ENCODE assay signal across 8 cellular contexts in the genomic region with DNA sequence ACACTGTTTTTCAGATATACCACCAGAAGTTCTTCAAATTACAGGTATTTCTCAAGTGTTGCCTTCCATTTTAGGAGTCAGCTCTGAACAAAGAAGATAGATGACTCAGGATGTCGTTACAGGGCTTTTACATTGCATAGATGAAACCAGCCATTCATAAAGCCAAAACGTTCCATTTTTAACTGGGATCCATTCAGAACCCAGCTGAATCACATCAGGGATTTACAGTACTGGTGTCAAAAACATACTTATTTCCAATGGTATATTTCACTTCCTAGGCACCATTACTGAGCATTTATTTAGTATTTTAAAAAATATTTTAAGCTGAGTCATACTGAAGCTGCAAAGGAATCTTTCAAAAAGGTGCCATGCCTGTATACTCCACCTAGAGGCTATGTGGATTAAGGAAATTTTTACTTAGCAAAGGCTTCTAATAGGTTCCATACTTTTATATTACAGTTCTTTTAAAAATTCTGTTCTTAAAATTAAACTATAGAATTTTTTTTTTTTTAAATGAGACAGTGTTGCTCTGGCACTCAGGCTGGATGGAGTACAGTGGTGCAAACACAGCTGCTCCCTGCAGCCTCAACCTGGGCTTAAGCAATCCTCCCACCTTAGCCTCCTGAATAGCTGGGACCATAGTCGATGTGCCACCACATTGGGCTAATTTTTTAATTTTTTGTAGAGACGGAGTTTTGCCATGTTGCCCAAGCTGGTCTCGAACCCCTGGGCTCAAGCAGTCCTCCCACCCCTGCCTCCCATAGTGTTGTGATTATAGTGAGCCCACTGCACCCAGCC. TPM values are rescaled to one million over a fixed set of nuclear protein-coding genes. Genes with fewer than 3 reads are reported as not detected.
A peak's percentile ranks its signal among the peaks of the same experiment; 100 is the strongest.
DNase-seq lines count a peak whose midpoint lies in the region; ATAC-seq and TF ChIP-seq lines count a peak whose summit lies in the region.

No MANE protein-coding gene starts in this region.

- H3K4me3 ChIP-seq in left ventricle myocardium inferior (peak overlapping the region; percentile 95), HCT116 (replicated peaks in 1 of 2; ENCODE audit: low read depth in 1 of 2, low read length in 2 of 2) (peak overlapping the region; percentile 56 to 93), iPS-15b (ENCODE audit: low read depth, low read length) (peak overlapping the region; percentile 83)

- no peaks in the 10 kb centered on the region for H3K27me3 ChIP-seq in left ventricle myocardium inferior (ENCODE audit: low read depth)
- no peaks in the 10 kb centered on the region for H3K27me3 ChIP-seq in HCT116 (ENCODE audit: insufficient read depth, low read length)
- no peaks in the 10 kb centered on the region for H3K27me3 ChIP-seq in iPS-15b (ENCODE audit: control insufficient read depth, insufficient read depth, low read length)

- no peak overlapping the region for H2AFZ ChIP-seq in HCT116 (ENCODE audit: low read depth, low read length, poor library complexity, severe bottlenecking)

- no peaks in the 10 kb centered on the region for H3K9me2 ChIP-seq in HCT116 (ENCODE audit: insufficient read depth)

- H3K79me2 ChIP-seq in HCT116 (ENCODE audit: insufficient read depth, low read length): peaks cover 83% of the 10 kb centered on the region

- ATAC-seq in Right ventricle myocardium inferior (no peak), HCT116 (no peak), WTC11 (no peak), sciatic nerve (no peak)

- no peaks in the 10 kb centered on the region for H3K9me3 Mint-ChIP-seq in WTC11

- RAD21 ChIA-PET in HCT116 (lab: Charles Lee; ENCODE audit: low non-redundant PET in 1 of 2, low total read pairs in 2 of 2, uncharacterized antibody in 2 of 2, unreplicated experiment in 2 of 2): no interaction called here

- H3K36me3 ChIP-seq in left ventricle myocardium inferior (peaks cover 12% of the 10 kb centered on the region), HCT116 (ENCODE audit: control insufficient read depth in 1 of 2, insufficient read depth in 2 of 2, low read length in 2 of 2) (peaks cover 7 to 11% of the 10 kb centered on the region in 2 experiments; a peak in 2 of 4 replicates), iPS-15b (ENCODE audit: control insufficient read depth, insufficient read depth, low read length) (no peaks in the 10 kb centered on the region)

- POLR2A ChIA-PET in HCT116 (lab: Charles Lee): interaction anchor here (0.7 to 1.1 kb wide), 3 partner anchors 14 to 228 kb away, joined by 3 to 4 read pairs (median 3); no protein-coding TSS in a partner anchor
- POLR2A ChIA-PET in WTC11 (lab: Charles Lee): no interaction called here

- H3K4me1 ChIP-seq in left ventricle myocardium inferior: peaks cover 88% of the 10 kb centered on the region
- H3K4me1 ChIP-seq in HCT116 (ENCODE audit: control insufficient read depth in 1 of 2, insufficient read depth in 2 of 2, low read length in 2 of 2): peaks cover 12 to 21% of the 10 kb centered on the region in 2 experiments
- H3K4me1 ChIP-seq in iPS-15b (ENCODE audit: control insufficient read depth, insufficient read depth, low read length): no peaks in the 10 kb centered on the region

- no TSS peak for BruUV-seq in HCT116 (replicated peaks; lab: Mats Ljungman, UMichigan)

- H3K36me3 Mint-ChIP-seq in WTC11: peaks cover 26% of the 10 kb centered on the region

- H3K4me1 Mint-ChIP-seq in WTC11: peaks cover 56% of the 10 kb centered on the region

- H3K27ac Mint-ChIP-seq in WTC11: peak overlapping the region; percentile 88; the same call in 1 of the 2 replicates

- DNase-seq in left ventricle myocardium inferior (no peak), Right ventricle myocardium inferior (ENCODE audit: missing footprints) (no peak), HCT116 (ENCODE audit: low read depth, low spot score) (peak; percentile 69), NCI-H1694 (lab: John Stamatoyannopoulos, UW) (peak; percentile 26), WTC11 (ENCODE audit: low spot score) (no peak), sciatic nerve (ENCODE audit: low spot score) (no peak), activated gamma-delta T cell treated with Interleukin-2 at 50 U/mL for 16 hours (no peak)

- H3K9me3 ChIP-seq in left ventricle myocardium inferior (replicated peaks) (no peaks in the 10 kb centered on the region), HCT116 (ENCODE audit: control insufficient read depth in 1 of 2, insufficient read depth in 1 of 2, low read depth in 1 of 2, low read length in 2 of 2) (no peaks in the 10 kb centered on the region), iPS-15b (ENCODE audit: control insufficient read depth, insufficient read depth, low read length) (no peaks in the 10 kb centered on the region)

- no peaks in the 10 kb centered on the region for H4K20me1 ChIP-seq in HCT116 (ENCODE audit: insufficient read depth)

- TF ChIP-seq POLR2A in HCT116 (IDR thresholded peaks at IDR 0.05; ENCODE audit: borderline replicate concordance, extremely low read depth, insufficient read depth, insufficient read length): no peak

- CTCF ChIA-PET in HCT116 (lab: Charles Lee) (interaction anchor here (0.8 to 2.2 kb wide), 4 partner anchors 13 to 214 kb away, joined by 3 to 9 read pairs (median 5); no protein-coding TSS in a partner anchor), WTC11 (lab: Charles Lee) (interaction anchor here (0.6 to 3.1 kb wide), 7 partner anchors 14 to 417 kb away, joined by 3 to 13 read pairs (median 5); no protein-coding TSS in a partner anchor)

- intact Hi-C loops in left ventricle myocardium inferior (cut with micrococcal nuclease) (no loop called here), Right ventricle myocardium inferior (cut with DNase I) (loop anchor here (10.0 kb wide), 1 partner anchor 242 kb away; a partner anchor contains a TSS), HCT116 (cut with micrococcal nuclease) (loop anchor here (10.0 kb wide), 2 partner anchors 242 to 332 kb away; a partner anchor contains a TSS), sciatic nerve (cut with DNase I) (no loop called here)

- peak overlapping the region; percentile 76 for H3K4me2 ChIP-seq in HCT116 (ENCODE audit: low read length)

- peak overlapping the region; percentile 67 for H3K4me3 Mint-ChIP-seq in WTC11

- H3K27me3 Mint-ChIP-seq in WTC11 (ENCODE audit: low read depth): no peaks in the 10 kb centered on the region

- H3K9ac ChIP-seq in HCT116 (ENCODE audit: low read length) (peak overlapping the region; percentile 87), iPS-15b (ENCODE audit: low read depth, low read length) (peak overlapping the region; percentile 38)

- TF ChIP-seq CTCF in left ventricle myocardium inferior (IDR thresholded peaks at IDR 0.05; ENCODE audit: borderline replicate concordance) (peak; percentile 42), HCT116 (IDR thresholded peaks at IDR 0.05 in 2 of 3, conservative IDR thresholded peaks at IDR 0.05 in 1 of 3; ENCODE audit: borderline replicate concordance in 1 of 3, insufficient read depth in 1 of 3, low read depth in 2 of 3, low read length in 2 of 3) (peak; percentile 28 to 45 (median 44); a peak in 3 of 6 replicates), WTC11 (IDR thresholded peaks at IDR 0.05) (no peak)

- H3K27ac ChIP-seq in left ventricle myocardium inferior (replicated peaks) (peak overlapping the region; percentile 94), HCT116 (ENCODE audit: low read depth, low read length) (peak overlapping the region; percentile 85)

- 0 out of 2 replicates have a peak, but pooled peaks have one; percentile 17 for TF ChIP-seq RAD21 in HCT116 (IDR thresholded peaks at IDR 0.05; ENCODE audit: low read depth)

TF ChIP-seq in WTC11, 78 proteins besides CTCF, POLR2A, EP300 and RAD21 (continues in another document):
- TF ChIP-seq IRF2 (CRISPR knock-in tag; IDR thresholded peaks at IDR 0.05; ENCODE audit: borderline replicate concordance, low read depth) (no peak), CREB1 (CRISPR knock-in tag; IDR thresholded peaks at IDR 0.05) (no peak), ESRRA (CRISPR knock-in tag; IDR thresholded peaks at IDR 0.05; ENCODE audit: borderline replicate concordance) (no peak), ZNF138 (CRISPR knock-in tag; conservative IDR thresholded peaks at IDR 0.05) (no peak), OVOL2 (CRISPR knock-in tag; IDR thresholded peaks at IDR 0.05; ENCODE audit: borderline replicate concordance) (no peak)
- TF ChIP-seq, protein P1, sequence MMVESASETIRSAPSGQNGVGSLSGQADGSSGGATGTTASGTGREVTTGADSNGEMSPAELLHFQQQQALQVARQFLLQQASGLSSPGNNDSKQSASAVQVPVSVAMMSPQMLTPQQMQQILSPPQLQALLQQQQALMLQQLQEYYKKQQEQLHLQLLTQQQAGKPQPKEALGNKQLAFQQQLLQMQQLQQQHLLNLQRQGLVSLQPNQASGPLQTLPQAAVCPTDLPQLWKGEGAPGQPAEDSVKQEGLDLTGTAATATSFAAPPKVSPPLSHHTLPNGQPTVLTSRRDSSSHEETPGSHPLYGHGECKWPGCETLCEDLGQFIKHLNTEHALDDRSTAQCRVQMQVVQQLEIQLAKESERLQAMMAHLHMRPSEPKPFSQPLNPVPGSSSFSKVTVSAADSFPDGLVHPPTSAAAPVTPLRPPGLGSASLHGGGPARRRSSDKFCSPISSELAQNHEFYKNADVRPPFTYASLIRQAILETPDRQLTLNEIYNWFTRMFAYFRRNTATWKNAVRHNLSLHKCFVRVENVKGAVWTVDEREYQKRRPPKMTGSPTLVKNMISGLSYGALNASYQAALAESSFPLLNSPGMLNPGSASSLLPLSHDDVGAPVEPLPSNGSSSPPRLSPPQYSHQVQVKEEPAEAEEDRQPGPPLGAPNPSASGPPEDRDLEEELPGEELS (CRISPR knock-in tag; IDR thresholded peaks at IDR 0.05): no peak
- TF ChIP-seq, protein P2, sequence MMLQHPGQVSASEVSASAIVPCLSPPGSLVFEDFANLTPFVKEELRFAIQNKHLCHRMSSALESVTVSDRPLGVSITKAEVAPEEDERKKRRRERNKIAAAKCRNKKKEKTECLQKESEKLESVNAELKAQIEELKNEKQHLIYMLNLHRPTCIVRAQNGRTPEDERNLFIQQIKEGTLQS (CRISPR knock-in tag; conservative IDR thresholded peaks at IDR 0.05): no peak

RNA-seq across cellular contexts. Expression of a gene that starts 2.6 kb away (rescaled TPM):
- total RNA-seq in left ventricle myocardium inferior (27.6 TPM), Right ventricle myocardium inferior (21.7 TPM), HCT116 (2021; ENCODE audit: unreplicated experiment) (23.3 TPM), WTC11 (2021) (30.9 to 36.7 TPM (median 32.0 TPM) in 3 replicates), sciatic nerve (15.9 TPM)
- polyA plus RNA-seq in HCT116 (2012): 6.2 and 9.7 TPM in 2 replicates

RNA-seq across cellular contexts. Expression of a gene that starts 38.4 kb away (rescaled TPM):
- total RNA-seq in left ventricle myocardium inferior (5.5 TPM), Right ventricle myocardium inferior (4.5 TPM), HCT116 (2021; ENCODE audit: unreplicated experiment) (13.6 TPM), WTC11 (2021) (11.2 to 14.9 TPM (median 12.3 TPM) in 3 replicates), sciatic nerve (20.9 TPM)
- 6.5 TPM in 2 replicates for polyA plus RNA-seq in HCT116 (2012)

Comparison
In these comparisons a context has a peak if more than half of its experiments do, and no peak if none do; other contexts are left out.
1. intact Hi-C loops: an anchor here in Right ventricle myocardium inferior (10.0 kb wide) and HCT116 (10.0 kb wide); none called in left ventricle myocardium inferior and sciatic nerve.
2. DNase-seq: peak in HCT116 (single experiment) and NCI-H1694 (single experiment); none in left ventricle myocardium inferior (single experiment), Right ventricle myocardium inferior (single experiment), WTC11 (single experiment), sciatic nerve (single experiment) and activated gamma-delta T cell treated with Interleukin-2 at 50 U/mL for 16 hours (single experiment).
3. Peak in every context shown above with its lines, with median percentiles within 50 percentile points of each other: H3K4me3 ChIP-seq.